ENCODE assay signal across 1 cellular context in genomic region chr1:16366722-16367257, GRCh38.
TF ChIP-seq lines count a peak whose summit lies in the region.

A gene with protein sequence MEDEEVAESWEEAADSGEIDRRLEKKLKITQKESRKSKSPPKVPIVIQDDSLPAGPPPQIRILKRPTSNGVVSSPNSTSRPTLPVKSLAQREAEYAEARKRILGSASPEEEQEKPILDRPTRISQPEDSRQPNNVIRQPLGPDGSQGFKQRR (plus strand): TSS chr1:16367242. CDS start chr1:16367258, 16 bp downstream.

TF ChIP-seq in K562, 482 proteins besides CTCF, POLR2A, EP300 and RAD21 (continued from another document and continues in another):
- TF ChIP-seq, protein P1, sequence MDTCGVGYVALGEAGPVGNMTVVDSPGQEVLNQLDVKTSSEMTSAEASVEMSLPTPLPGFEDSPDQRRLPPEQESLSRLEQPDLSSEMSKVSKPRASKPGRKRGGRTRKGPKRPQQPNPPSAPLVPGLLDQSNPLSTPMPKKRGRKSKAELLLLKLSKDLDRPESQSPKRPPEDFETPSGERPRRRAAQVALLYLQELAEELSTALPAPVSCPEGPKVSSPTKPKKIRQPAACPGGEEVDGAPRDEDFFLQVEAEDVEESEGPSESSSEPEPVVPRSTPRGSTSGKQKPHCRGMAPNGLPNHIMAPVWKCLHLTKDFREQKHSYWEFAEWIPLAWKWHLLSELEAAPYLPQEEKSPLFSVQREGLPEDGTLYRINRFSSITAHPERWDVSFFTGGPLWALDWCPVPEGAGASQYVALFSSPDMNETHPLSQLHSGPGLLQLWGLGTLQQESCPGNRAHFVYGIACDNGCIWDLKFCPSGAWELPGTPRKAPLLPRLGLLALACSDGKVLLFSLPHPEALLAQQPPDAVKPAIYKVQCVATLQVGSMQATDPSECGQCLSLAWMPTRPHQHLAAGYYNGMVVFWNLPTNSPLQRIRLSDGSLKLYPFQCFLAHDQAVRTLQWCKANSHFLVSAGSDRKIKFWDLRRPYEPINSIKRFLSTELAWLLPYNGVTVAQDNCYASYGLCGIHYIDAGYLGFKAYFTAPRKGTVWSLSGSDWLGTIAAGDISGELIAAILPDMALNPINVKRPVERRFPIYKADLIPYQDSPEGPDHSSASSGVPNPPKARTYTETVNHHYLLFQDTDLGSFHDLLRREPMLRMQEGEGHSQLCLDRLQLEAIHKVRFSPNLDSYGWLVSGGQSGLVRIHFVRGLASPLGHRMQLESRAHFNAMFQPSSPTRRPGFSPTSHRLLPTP (IDR thresholded peaks at IDR 0.05; ENCODE audit: borderline replicate concordance, extremely low read depth, insufficient read length), result no peak
- TF ChIP-seq ZNF589 (CRISPR knock-in tag; IDR thresholded peaks at IDR 0.05; ENCODE audit: low read depth), result peak; percentile 84; the same call in 1 of the 2 replicates
- TF ChIP-seq ARID3A (IDR thresholded peaks at IDR 0.05; ENCODE audit: borderline replicate concordance, low read depth, low read length), result peak; percentile 68; the same call in 1 of the 2 replicates
- TF ChIP-seq, protein P2, sequence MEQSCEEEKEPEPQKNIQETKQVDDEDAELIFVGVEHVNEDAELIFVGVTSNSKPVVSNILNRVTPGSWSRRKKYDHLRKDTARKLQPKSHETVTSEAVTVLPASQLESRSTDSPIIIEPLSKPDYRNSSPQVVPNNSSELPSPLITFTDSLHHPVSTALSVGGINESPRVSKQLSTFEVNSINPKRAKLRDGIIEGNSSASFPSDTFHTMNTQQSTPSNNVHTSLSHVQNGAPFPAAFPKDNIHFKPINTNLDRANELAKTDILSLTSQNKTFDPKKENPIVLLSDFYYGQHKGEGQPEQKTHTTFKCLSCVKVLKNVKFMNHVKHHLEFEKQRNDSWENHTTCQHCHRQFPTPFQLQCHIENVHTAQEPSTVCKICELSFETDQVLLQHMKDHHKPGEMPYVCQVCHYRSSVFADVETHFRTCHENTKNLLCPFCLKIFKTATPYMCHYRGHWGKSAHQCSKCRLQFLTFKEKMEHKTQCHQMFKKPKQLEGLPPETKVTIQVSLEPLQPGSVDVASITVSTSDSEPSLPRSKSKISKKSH (CRISPR knock-in tag; IDR thresholded peaks at IDR 0.05), result no peak
- TF ChIP-seq MYNN (IDR thresholded peaks at IDR 0.05), result 0 out of 2 replicates have a peak, but pooled peaks have one; percentile 37
- TF ChIP-seq MYNN (CRISPR knock-in tag; IDR thresholded peaks at IDR 0.05), result no peak
- TF ChIP-seq BCOR (IDR thresholded peaks at IDR 0.05), result no peak
- no peak for TF ChIP-seq U2AF1 (optimal IDR thresholded peaks at IDR 0.05; ENCODE audit: low read depth, low read length)
- no peak for TF ChIP-seq ZNF785 (CRISPR knock-in tag; IDR thresholded peaks at IDR 0.05)
- TF ChIP-seq E2F4 (CRISPR knock-in tag; IDR thresholded peaks at IDR 0.05; ENCODE audit: low read depth), result no peak
- no peak for TF ChIP-seq TOE1 (IDR thresholded peaks at IDR 0.05; ENCODE audit: borderline replicate concordance)
- no peak for TF ChIP-seq TOE1 (CRISPR knock-in tag; IDR thresholded peaks at IDR 0.05; ENCODE audit: borderline replicate concordance, low read depth)
- TF ChIP-seq HEY1 (CRISPR knock-in tag; IDR thresholded peaks at IDR 0.05; ENCODE audit: borderline replicate concordance), result no peak; the same call in 1 of the 2 replicates
- 0 out of 2 replicates have a peak, but pooled peaks have one; percentile 36 for TF ChIP-seq ZC3H11A (IDR thresholded peaks at IDR 0.05; ENCODE audit: low read depth, low read length)
- TF ChIP-seq ZNF609 (CRISPR knock-in tag; IDR thresholded peaks at IDR 0.05; ENCODE audit: borderline replicate concordance), result no peak
- no peak for TF ChIP-seq STAT6 (CRISPR knock-in tag; IDR thresholded peaks at IDR 0.05)
- no peak for TF ChIP-seq RAD51 (IDR thresholded peaks at IDR 0.05; ENCODE audit: borderline replicate concordance, low read depth)
- no peak for TF ChIP-seq ZNF436 (CRISPR knock-in tag; IDR thresholded peaks at IDR 0.05)
- no peak for TF ChIP-seq SMAD2 (IDR thresholded peaks at IDR 0.05; ENCODE audit: low read depth, low read length)
- TF ChIP-seq, protein P3, sequence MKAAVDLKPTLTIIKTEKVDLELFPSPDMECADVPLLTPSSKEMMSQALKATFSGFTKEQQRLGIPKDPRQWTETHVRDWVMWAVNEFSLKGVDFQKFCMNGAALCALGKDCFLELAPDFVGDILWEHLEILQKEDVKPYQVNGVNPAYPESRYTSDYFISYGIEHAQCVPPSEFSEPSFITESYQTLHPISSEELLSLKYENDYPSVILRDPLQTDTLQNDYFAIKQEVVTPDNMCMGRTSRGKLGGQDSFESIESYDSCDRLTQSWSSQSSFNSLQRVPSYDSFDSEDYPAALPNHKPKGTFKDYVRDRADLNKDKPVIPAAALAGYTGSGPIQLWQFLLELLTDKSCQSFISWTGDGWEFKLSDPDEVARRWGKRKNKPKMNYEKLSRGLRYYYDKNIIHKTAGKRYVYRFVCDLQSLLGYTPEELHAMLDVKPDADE (conservative IDR thresholded peaks at IDR 0.05; ENCODE audit: control insufficient read depth, low read depth, low read length), result no peak; the same call in 1 of the 2 replicates
- TF ChIP-seq MTF1 (CRISPR knock-in tag; IDR thresholded peaks at IDR 0.05; ENCODE audit: borderline replicate concordance), result no peak
- peak; percentile 99 for TF ChIP-seq ELF1 (tag; IDR thresholded peaks at IDR 0.05)
- TF ChIP-seq XRCC4 (IDR thresholded peaks at IDR 0.05; ENCODE audit: extremely low read depth, insufficient read depth, insufficient read length), result no peak
- TF ChIP-seq, protein P4, sequence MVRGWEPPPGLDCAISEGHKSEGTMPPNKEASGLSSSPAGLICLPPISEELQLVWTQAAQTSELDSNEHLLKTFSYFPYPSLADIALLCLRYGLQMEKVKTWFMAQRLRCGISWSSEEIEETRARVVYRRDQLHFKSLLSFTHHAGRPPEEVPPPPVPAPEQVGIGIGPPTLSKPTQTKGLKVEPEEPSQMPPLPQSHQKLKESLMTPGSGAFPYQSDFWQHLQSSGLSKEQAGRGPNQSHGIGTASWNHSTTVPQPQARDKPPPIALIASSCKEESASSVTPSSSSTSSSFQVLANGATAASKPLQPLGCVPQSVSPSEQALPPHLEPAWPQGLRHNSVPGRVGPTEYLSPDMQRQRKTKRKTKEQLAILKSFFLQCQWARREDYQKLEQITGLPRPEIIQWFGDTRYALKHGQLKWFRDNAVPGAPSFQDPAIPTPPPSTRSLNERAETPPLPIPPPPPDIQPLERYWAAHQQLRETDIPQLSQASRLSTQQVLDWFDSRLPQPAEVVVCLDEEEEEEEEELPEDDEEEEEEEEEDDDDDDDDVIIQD (CRISPR knock-in tag; IDR thresholded peaks at IDR 0.05), result no peak
- TF ChIP-seq FOXA1 (IDR thresholded peaks at IDR 0.05; ENCODE audit: borderline replicate concordance), result no peak
- no peak for TF ChIP-seq ZNF740 (CRISPR knock-in tag; IDR thresholded peaks at IDR 0.05)
- no peak for TF ChIP-seq ZNF740 (tag; IDR thresholded peaks at IDR 0.05)
- no peak for TF ChIP-seq ZNF24 (IDR thresholded peaks at IDR 0.05)
- TF ChIP-seq CHAMP1 (IDR thresholded peaks at IDR 0.05), result 0 out of 2 replicates have a peak, but pooled peaks have one; percentile 28
